Comparison of ENCODE assay signal across 28 cellular contexts in the genomic region with DNA sequence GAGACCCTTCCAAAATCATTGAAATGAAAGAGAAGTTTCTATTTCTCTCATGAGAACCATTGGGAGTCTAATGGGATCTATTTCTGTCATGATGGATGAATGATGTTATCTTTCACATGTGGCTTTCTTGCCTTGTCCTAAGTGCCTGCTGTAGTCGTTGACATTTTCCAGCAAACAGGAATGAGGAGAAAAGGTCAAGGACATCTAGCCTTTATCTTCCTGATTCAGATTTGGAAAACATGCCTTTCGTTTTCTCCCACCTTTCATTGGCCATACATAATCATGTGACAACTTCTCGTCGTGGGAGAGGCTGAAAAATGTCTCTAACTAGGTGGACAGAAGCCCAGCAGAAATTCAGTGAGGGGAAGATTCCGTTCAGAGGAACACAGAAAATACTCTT.
A peak's percentile ranks its signal among the peaks of the same experiment; 100 is the strongest.
DNase-seq lines count a peak whose midpoint lies in the region; ATAC-seq and FAIRE-seq lines count a peak whose summit lies in the region.
"Had no signal": no experiment of that assay in that cellular context is flagged by ENCODE, and none has a peak within 500 bp of the region (broad histone marks: within the 10 kb centered on the region; RNA-seq: fewer than 3 reads in every experiment).

No MANE protein-coding gene starts in this region.

- H3K36me3 ChIP-seq in naive thymus-derived CD4-positive, alpha-beta T cell (ENCODE audit: control insufficient read depth in 2 of 3, insufficient read depth in 3 of 3, low read length in 3 of 3) = no peaks in the 10 kb centered on the region
- H3K36me3 ChIP-seq in neuronal stem cell (replicated peaks in 1 of 2; ENCODE audit: control insufficient read depth in 2 of 2, insufficient read depth in 2 of 2, low read length in 2 of 2) = peaks cover 3 to 33% of the 10 kb centered on the region in 2 donors

- intact Hi-C loops in Right ventricle myocardium superior (cut with DNase I) (no loop called here), cardiac septum (cut with DNase I) (no loop called here)
- intact Hi-C loops in naive thymus-derived CD4-positive, alpha-beta T cell (cut with micrococcal nuclease) = loop anchor here in 1 of 2 donors (2.0 kb wide), 1 partner anchor 15 kb away; no protein-coding TSS in a partner anchor

- H3K27ac ChIP-seq in naive thymus-derived CD4-positive, alpha-beta T cell (ENCODE audit: low read depth, low read length) = peak overlapping the region; percentile 2
- no peak overlapping the region for H3K27ac ChIP-seq in neuronal stem cell (replicated peaks; ENCODE audit: low read length)
- H3K27ac ChIP-seq: gastroesophageal sphincter, parathyroid adenoma, Peyer's patch, SJSA1, suprapubic skin had no signal

- ATAC-seq in Right ventricle myocardium superior (ENCODE audit: poor library complexity) (peak; percentile 57), HG03135 (IDR thresholded peaks at IDR 0.05; ENCODE audit: unreplicated experiment) (no peak), GM21390 (IDR thresholded peaks at IDR 0.05; ENCODE audit: unreplicated experiment) (no peak)
- ATAC-seq in naive thymus-derived CD4-positive, alpha-beta T cell = no peak
- ATAC-seq: gastroesophageal sphincter, HCT116 had no signal

- H2BK5ac ChIP-seq in neuronal stem cell (ENCODE audit: low read length) = no peak overlapping the region

- H3K4me1 ChIP-seq in naive thymus-derived CD4-positive, alpha-beta T cell (ENCODE audit: control insufficient read depth in 2 of 2, insufficient read depth in 2 of 2, low read length in 2 of 2) = peaks cover 59 to 64% of the 10 kb centered on the region in 2 donors
- H3K4me1 ChIP-seq in neuronal stem cell (ENCODE audit: control insufficient read depth in 2 of 2, insufficient read depth in 1 of 2, low read depth in 1 of 2, low read length in 2 of 2) = peaks cover 0 to 2% of the 10 kb centered on the region in 2 donors
- H3K4me1 ChIP-seq: gastroesophageal sphincter, parathyroid adenoma, Peyer's patch, suprapubic skin had no signal

- no CpG with 5 or more reads among the region's 5 CpGs for WGBS in neuronal stem cell (ENCODE audit: extremely low coverage in 2 of 2, insufficient read length in 2 of 2, insufficient replicate concordance in 1 of 2), 2 donors

- H3K27me3 Mint-ChIP-seq in activated naive CD8-positive, alpha-beta T cell treated with anti-CD3 and anti-CD28 coated beads for 36 hours = no peaks in the 10 kb centered on the region
- H3K27me3 Mint-ChIP-seq in naive thymus-derived CD4-positive, alpha-beta T cell = no peaks in the 10 kb centered on the region
- H3K27me3 Mint-ChIP-seq: brain had no signal

- H3K27me3 ChIP-seq in naive thymus-derived CD4-positive, alpha-beta T cell (ENCODE audit: control insufficient read depth in 2 of 2, insufficient read depth in 2 of 2, low read length in 2 of 2) = no peaks in the 10 kb centered on the region
- no peaks in the 10 kb centered on the region for H3K27me3 ChIP-seq in neuronal stem cell (ENCODE audit: control insufficient read depth in 3 of 3, insufficient read depth in 3 of 3, low read depth in 1 of 3, low read length in 3 of 3)
- H3K27me3 ChIP-seq: gastroesophageal sphincter, Peyer's patch, SJSA1, suprapubic skin had no signal

- H3K9me3 Mint-ChIP-seq in activated naive CD8-positive, alpha-beta T cell treated with anti-CD3 and anti-CD28 coated beads for 36 hours = peaks cover 3% of the 10 kb centered on the region
- H3K9me3 Mint-ChIP-seq in naive thymus-derived CD4-positive, alpha-beta T cell = peaks cover 0 to 3% (median 0%) of the 10 kb centered on the region in 11 donors
- H3K9me3 Mint-ChIP-seq: activated T-helper 1 cell treated with anti-CD3 and anti-CD28 coated beads, Interleukin-12 subunit alpha, Interleukin-12 subunit beta, Interleukin-2, Interleukin-4 antibody, amounts not matched to agents 30 ng/mL and 10 ng/mL and 1 ng/mL, durations not matched to agents 14 hours and 24 hours and 36 hours; brain; nephron progenitor cell; T-helper 2 cell treated with Interferon-gamma antibody and Interleukin-4, amounts not matched to agents 5 μg/mL and 100 μg/mL, for 36 hours had no signal

- no peak overlapping the region for H3K14ac ChIP-seq in neuronal stem cell (ENCODE audit: low read length)

- CTCF ChIA-PET in naive thymus-derived CD4-positive, alpha-beta T cell (lab: Charles Lee) = interaction anchor here (0.6 to 1.5 kb wide), 2 partner anchors 10 to 22 kb away, joined by 3 read pairs; no protein-coding TSS in a partner anchor

- H2BK120ac ChIP-seq in neuronal stem cell (ENCODE audit: low read depth, low read length) = no peak overlapping the region

- DNase-seq in Right ventricle myocardium superior (no peak), cardiac septum (ENCODE audit: low spot score) (no peak), HTR-8/SVneo (ENCODE audit: insufficient read length, low spot score) (no peak), neuronal stem cell (ENCODE audit: low spot score) (no peak)
- no peak for DNase-seq in activated naive CD8-positive, alpha-beta T cell treated with anti-CD3 and anti-CD28 coated beads for 36 hours
- DNase-seq in naive thymus-derived CD4-positive, alpha-beta T cell = no peak
- DNase-seq: activated CD4-positive, CD25-positive, alpha-beta regulatory T cell; activated CD8-positive, alpha-beta memory T cell treated with anti-CD3 and anti-CD28 coated beads for 24 hours; C1 segment of cervical spinal cord; DMS 273 treated with DMSO at 0.1 percent for 48 hours; effector memory CD4-positive, alpha-beta T cell; kidney glomerular epithelial cell; NCI-H1417; NCI-H2107; NCI-H524 treated with DMSO at 0.1 percent for 48 hours; nephron progenitor cell; Peyer's patch had no signal

- H3K18ac ChIP-seq in neuronal stem cell (ENCODE audit: low read length) = no peak overlapping the region

- H3K9me3 ChIP-seq in naive thymus-derived CD4-positive, alpha-beta T cell (ENCODE audit: control insufficient read depth in 2 of 3, low read length in 3 of 3) = no peaks in the 10 kb centered on the region
- no peaks in the 10 kb centered on the region for H3K9me3 ChIP-seq in neuronal stem cell (replicated peaks in 1 of 2; ENCODE audit: control insufficient read depth in 2 of 2, insufficient read depth in 1 of 2, low read depth in 1 of 2, low read length in 2 of 2)
- H3K9me3 ChIP-seq: gastroesophageal sphincter, Peyer's patch, SJSA1, suprapubic skin had no signal

- H4K8ac ChIP-seq in neuronal stem cell (ENCODE audit: low read depth, low read length) = no peak overlapping the region

- H4K91ac ChIP-seq in neuronal stem cell (ENCODE audit: low read depth, low read length, poor library complexity) = no peak overlapping the region

- no peaks in the 10 kb centered on the region for H3K79me1 ChIP-seq in neuronal stem cell (ENCODE audit: low read depth, low read length)

- H2BK12ac ChIP-seq in neuronal stem cell (ENCODE audit: low read length) = no peak overlapping the region

- FAIRE-seq in HTR-8/SVneo (lab: Jason Lieb, UNC) = peak; percentile 88
- FAIRE-seq: colon had no signal

- H2AK5ac ChIP-seq in neuronal stem cell (ENCODE audit: low read depth, low read length) = no peak overlapping the region

- H3K4me3 ChIP-seq in naive thymus-derived CD4-positive, alpha-beta T cell (ENCODE audit: low read length) = no peak overlapping the region
- no peak overlapping the region for H3K4me3 ChIP-seq in neuronal stem cell (ENCODE audit: low read length in 2 of 2)
- H3K4me3 ChIP-seq: gastroesophageal sphincter, Peyer's patch, SJSA1, suprapubic skin had no signal

- no peak overlapping the region for H3K4ac ChIP-seq in neuronal stem cell (ENCODE audit: low read length)

- H2BK15ac ChIP-seq in neuronal stem cell (ENCODE audit: low read length) = no peak overlapping the region

- no peak overlapping the region for H3K23ac ChIP-seq in neuronal stem cell (ENCODE audit: low read depth, low read length, poor library complexity)

- peaks cover 72% of the 10 kb centered on the region for H3K4me1 Mint-ChIP-seq in activated naive CD8-positive, alpha-beta T cell treated with anti-CD3 and anti-CD28 coated beads for 36 hours
- H3K4me1 Mint-ChIP-seq in naive thymus-derived CD4-positive, alpha-beta T cell = peaks cover 24 to 90% (median 86%) of the 10 kb centered on the region in 7 donors
- H3K4me1 Mint-ChIP-seq: nephron progenitor cell had no signal

- H3K36me3 Mint-ChIP-seq in activated naive CD8-positive, alpha-beta T cell treated with anti-CD3 and anti-CD28 coated beads for 36 hours = peaks cover 34% of the 10 kb centered on the region
- peaks cover 11 to 37% (median 24%) of the 10 kb centered on the region in 5 donors for H3K36me3 Mint-ChIP-seq in naive thymus-derived CD4-positive, alpha-beta T cell

- no peak overlapping the region for H2AFZ ChIP-seq in neuronal stem cell (ENCODE audit: low read length)
- H2AFZ ChIP-seq: parathyroid adenoma had no signal

- H3K4me3 Mint-ChIP-seq in activated naive CD8-positive, alpha-beta T cell treated with anti-CD3 and anti-CD28 coated beads for 36 hours = no peak overlapping the region
- peak overlapping the region in 3 of 10 donors; percentile 38 to 60 (median 58) for H3K4me3 Mint-ChIP-seq in naive thymus-derived CD4-positive, alpha-beta T cell
- H3K4me3 Mint-ChIP-seq: activated T-helper 1 cell treated with anti-CD3 and anti-CD28 coated beads, Interleukin-12 subunit alpha, Interleukin-12 subunit beta, Interleukin-2, Interleukin-4 antibody, amounts not matched to agents 30 ng/mL and 10 ng/mL and 1 ng/mL, durations not matched to agents 14 hours and 24 hours and 36 hours; brain; nephron progenitor cell; T-helper 2 cell treated with Interferon-gamma antibody and Interleukin-4, amounts not matched to agents 5 μg/mL and 100 μg/mL, for 36 hours had no signal

- peak overlapping the region; percentile 66 for H3K27ac Mint-ChIP-seq in activated naive CD8-positive, alpha-beta T cell treated with anti-CD3 and anti-CD28 coated beads for 36 hours
- peak overlapping the region in 7 of 9 donors; percentile 14 to 90 (median 81) for H3K27ac Mint-ChIP-seq in naive thymus-derived CD4-positive, alpha-beta T cell
- H3K27ac Mint-ChIP-seq: activated T-helper 1 cell treated with anti-CD3 and anti-CD28 coated beads, Interleukin-12 subunit alpha, Interleukin-12 subunit beta, Interleukin-2, Interleukin-4 antibody, amounts not matched to agents 30 ng/mL and 10 ng/mL and 1 ng/mL, durations not matched to agents 14 hours and 24 hours and 36 hours; nephron progenitor cell had no signal

- H3K4me2 ChIP-seq in neuronal stem cell (ENCODE audit: insufficient read depth, low read length, poor library complexity, severe bottlenecking) = no peak overlapping the region

- H3K9ac ChIP-seq in neuronal stem cell (ENCODE audit: low read depth, low read length, poor library complexity) = no peak overlapping the region
- H3K9ac ChIP-seq: parathyroid adenoma had no signal

- POLR2A ChIA-PET in naive thymus-derived CD4-positive, alpha-beta T cell (lab: Charles Lee) = no interaction called here
